ENCODE assay signal across 1 cellular context in genomic region chr2:197242719-197243118, GRCh38.
TF ChIP-seq lines count a peak whose summit lies in the region.

No MANE protein-coding gene starts in this region.

TF ChIP-seq in WTC11, 78 proteins besides CTCF, POLR2A, EP300 and RAD21:
- TF ChIP-seq GABPB1 (CRISPR knock-in tag; IDR thresholded peaks at IDR 0.05) (no peak), ZNF423 (CRISPR knock-in tag; IDR thresholded peaks at IDR 0.05) (no peak), ZNF416 (CRISPR knock-in tag; IDR thresholded peaks at IDR 0.05) (no peak), SP1 (CRISPR knock-in tag; conservative IDR thresholded peaks at IDR 0.05) (no peak), PRDM15 (CRISPR knock-in tag; IDR thresholded peaks at IDR 0.05) (no peak), NFYB (CRISPR knock-in tag; conservative IDR thresholded peaks at IDR 0.05; ENCODE audit: low read depth) (no peak), ZSCAN18 (CRISPR knock-in tag; IDR thresholded peaks at IDR 0.05) (no peak), ATF2 (CRISPR knock-in tag; IDR thresholded peaks at IDR 0.05; ENCODE audit: borderline replicate concordance, low read depth) (no peak), ZBTB21 (CRISPR knock-in tag; IDR thresholded peaks at IDR 0.05; ENCODE audit: borderline replicate concordance) (no peak), ZNF263 (CRISPR knock-in tag; IDR thresholded peaks at IDR 0.05; ENCODE audit: low read depth) (no peak), EMX1 (CRISPR knock-in tag; IDR thresholded peaks at IDR 0.05) (no peak), FOXJ3 (CRISPR knock-in tag; IDR thresholded peaks at IDR 0.05; ENCODE audit: borderline replicate concordance) (no peak), IRF1 (CRISPR knock-in tag; IDR thresholded peaks at IDR 0.05) (no peak), STAT6 (CRISPR knock-in tag; conservative IDR thresholded peaks at IDR 0.05; ENCODE audit: low read depth) (no peak), ELF4 (CRISPR knock-in tag; IDR thresholded peaks at IDR 0.05; ENCODE audit: low read depth) (no peak), ZNF512 (CRISPR knock-in tag; IDR thresholded peaks at IDR 0.05; ENCODE audit: borderline replicate concordance) (no peak), ZNF532 (CRISPR knock-in tag; IDR thresholded peaks at IDR 0.05; ENCODE audit: borderline replicate concordance) (no peak), USF1 (CRISPR knock-in tag; IDR thresholded peaks at IDR 0.05) (no peak), MYBL2 (CRISPR knock-in tag; IDR thresholded peaks at IDR 0.05) (no peak), ATF3 (CRISPR knock-in tag; conservative IDR thresholded peaks at IDR 0.05) (no peak)
TF ChIP-seq in WTC11: peak in this region for 0.
